In genomic region chr13:102772042-102772425, GRCh38 we compare ENCODE assay signal across 9 cellular contexts. TPM values are rescaled to one million over a fixed set of nuclear protein-coding genes. Genes with fewer than 3 reads are reported as not detected.
DNase-seq lines count a peak whose midpoint lies in the region; ATAC-seq and TF ChIP-seq lines count a peak whose summit lies in the region.
"Had no signal": no experiment of that assay in that cellular context is flagged by ENCODE, and none has a peak within 500 bp of the region (broad histone marks: within the 10 kb centered on the region; RNA-seq: fewer than 3 reads in every experiment).

No MANE protein-coding gene starts in this region.

- peak overlapping the region in 1 of 2 experiments; percentile 97; a peak in 2 of 4 replicates for H3K4me3 ChIP-seq in DND-41 (ENCODE audit: low read depth in 1 of 2, low read length in 2 of 2)
- H3K4me3 ChIP-seq in Jurkat, Clone E6-1 (ENCODE audit: low read length): peak overlapping the region; percentile 82; the same call in 1 of the 2 replicates

- intact Hi-C loops in activated T-helper 1 cell treated with anti-CD3 and anti-CD28 coated beads, Interleukin-12 subunit alpha, Interleukin-12 subunit beta, Interleukin-2, Interleukin-4 antibody, amounts not matched to agents 30 ng/mL and 10 ng/mL and 1 ng/mL, durations not matched to agents 14 hours and 24 hours and 36 hours (cut with micrococcal nuclease): loop anchor here (2.0 to 10.0 kb wide), 4 partner anchors 45 to 1147 kb away; no protein-coding TSS in a partner anchor

- H3K4me1 ChIP-seq in DND-41 (ENCODE audit: insufficient read depth, low read length): peaks cover 52% of the 10 kb centered on the region

- H3K27ac Mint-ChIP-seq in activated T-helper 1 cell treated with anti-CD3 and anti-CD28 coated beads, Interleukin-12 subunit alpha, Interleukin-12 subunit beta, Interleukin-2, Interleukin-4 antibody, amounts not matched to agents 30 ng/mL and 10 ng/mL and 1 ng/mL, durations not matched to agents 14 hours and 24 hours and 36 hours: peak overlapping the region; percentile 23
- H3K27ac Mint-ChIP-seq in nephron: no peak overlapping the region

- peaks cover 27% of the 10 kb centered on the region for H3K36me3 Mint-ChIP-seq in activated T-helper 1 cell treated with anti-CD3 and anti-CD28 coated beads, Interleukin-12 subunit alpha, Interleukin-12 subunit beta, Interleukin-2, Interleukin-4 antibody, amounts not matched to agents 30 ng/mL and 10 ng/mL and 1 ng/mL, durations not matched to agents 14 hours and 24 hours and 36 hours (ENCODE audit: low read depth)
- no peaks in the 10 kb centered on the region for H3K36me3 Mint-ChIP-seq in nephron (ENCODE audit: low read depth)

- H3K27me3 Mint-ChIP-seq in activated T-helper 1 cell treated with anti-CD3 and anti-CD28 coated beads, Interleukin-12 subunit alpha, Interleukin-12 subunit beta, Interleukin-2, Interleukin-4 antibody, amounts not matched to agents 30 ng/mL and 10 ng/mL and 1 ng/mL, durations not matched to agents 14 hours and 24 hours and 36 hours (ENCODE audit: insufficient read depth): no peaks in the 10 kb centered on the region
- peaks cover 3% of the 10 kb centered on the region for H3K27me3 Mint-ChIP-seq in nephron (ENCODE audit: low read depth)

- H3K27ac ChIP-seq in DND-41 (ENCODE audit: low read length): peak overlapping the region; percentile 95

- DNase-seq in DND-41: no peak
- no peak for DNase-seq in Jurkat, Clone E6-1 (ENCODE audit: low read depth, low spot score)
- no peak for DNase-seq in activated T-helper 1 cell treated with anti-CD3 and anti-CD28 coated beads, Interleukin-12 subunit alpha, Interleukin-12 subunit beta, Interleukin-2, Interleukin-4 antibody, amounts not matched to agents 30 ng/mL and 10 ng/mL and 1 ng/mL, durations not matched to agents 14 hours and 24 hours and 36 hours (ENCODE audit: low spot score)
- no peak for DNase-seq in cerebellar cortex (ENCODE audit: low spot score)
- DNase-seq in NCI-H345 treated with DMSO at 0.1 percent for 48 hours (lab: John Stamatoyannopoulos, UW; ENCODE audit: unreplicated experiment): no peak

- H3K9ac ChIP-seq in DND-41 (ENCODE audit: low read depth, low read length): peak overlapping the region; percentile 97

- H4K20me1 ChIP-seq in DND-41 (ENCODE audit: insufficient read depth, low read length): no peaks in the 10 kb centered on the region; the same call in 1 of the 2 replicates

- H3K4me1 Mint-ChIP-seq in activated T-helper 1 cell treated with anti-CD3 and anti-CD28 coated beads, Interleukin-12 subunit alpha, Interleukin-12 subunit beta, Interleukin-2, Interleukin-4 antibody, amounts not matched to agents 30 ng/mL and 10 ng/mL and 1 ng/mL, durations not matched to agents 14 hours and 24 hours and 36 hours (ENCODE audit: low read depth): peaks cover 58% of the 10 kb centered on the region
- peaks cover 18% of the 10 kb centered on the region for H3K4me1 Mint-ChIP-seq in nephron

- no peaks in the 10 kb centered on the region for H3K9me3 ChIP-seq in DND-41 (ENCODE audit: insufficient read depth, low read length, severe bottlenecking)
- H3K9me3 ChIP-seq: gastroesophageal sphincter, thoracic aorta had no signal

- no peaks in the 10 kb centered on the region for H3K27me3 ChIP-seq in DND-41 (ENCODE audit: insufficient read depth, low read length, poor library complexity)
- H3K27me3 ChIP-seq: gastroesophageal sphincter had no signal

- TF ChIP-seq CTCF in DND-41 (IDR thresholded peaks at IDR 0.05; ENCODE audit: borderline replicate concordance, extremely low read depth, low read length, poor library complexity, severe bottlenecking) (no peak), nephron (IDR thresholded peaks at IDR 0.05; ENCODE audit: unreplicated experiment in 3 of 3) (no peak)

- peak overlapping the region; percentile 84 for H3K4me2 ChIP-seq in DND-41 (ENCODE audit: insufficient read depth, low read length)

- no peaks in the 10 kb centered on the region for H3K9me3 Mint-ChIP-seq in activated T-helper 1 cell treated with anti-CD3 and anti-CD28 coated beads, Interleukin-12 subunit alpha, Interleukin-12 subunit beta, Interleukin-2, Interleukin-4 antibody, amounts not matched to agents 30 ng/mL and 10 ng/mL and 1 ng/mL, durations not matched to agents 14 hours and 24 hours and 36 hours
- no peaks in the 10 kb centered on the region for H3K9me3 Mint-ChIP-seq in nephron

- H3K36me3 ChIP-seq in DND-41 (ENCODE audit: insufficient read depth, low read length): peaks cover 18% of the 10 kb centered on the region
- H3K36me3 ChIP-seq: thoracic aorta had no signal

- peaks cover 41% of the 10 kb centered on the region for H3K79me2 ChIP-seq in DND-41 (ENCODE audit: insufficient read depth, low read length)

- H2AFZ ChIP-seq in DND-41 (ENCODE audit: low read depth, low read length): no peak overlapping the region

- H3K4me3 Mint-ChIP-seq in activated T-helper 1 cell treated with anti-CD3 and anti-CD28 coated beads, Interleukin-12 subunit alpha, Interleukin-12 subunit beta, Interleukin-2, Interleukin-4 antibody, amounts not matched to agents 30 ng/mL and 10 ng/mL and 1 ng/mL, durations not matched to agents 14 hours and 24 hours and 36 hours: peak overlapping the region; percentile 95
- H3K4me3 Mint-ChIP-seq in nephron: peak overlapping the region; percentile 37 to 96 (median 85)

- ATAC-seq in DND-41 (ENCODE audit: insufficient read depth, low read depth) (no peak), HG03280 (IDR thresholded peaks at IDR 0.05; ENCODE audit: unreplicated experiment) (no peak)
- ATAC-seq: gastroesophageal sphincter had no signal

RNA-seq across cellular contexts. Expression of gene TEX30, which starts 1.6 kb away (rescaled TPM):
- polyA plus RNA-seq in Jurkat, Clone E6-1 (2012; ENCODE audit: insufficient read depth, insufficient read length): 71.3 TPM
- total RNA-seq in activated T-helper 1 cell treated with anti-CD3 and anti-CD28 coated beads, Interleukin-12 subunit alpha, Interleukin-12 subunit beta, Interleukin-2, Interleukin-4 antibody, amounts not matched to agents 30 ng/mL and 10 ng/mL and 1 ng/mL, durations not matched to agents 14 hours and 24 hours and 36 hours: 60.2 and 66.0 TPM in 2 replicates

RNA-seq across cellular contexts. Expression of gene POGLUT2, which starts 26.7 kb away (rescaled TPM):
- polyA plus RNA-seq in Jurkat, Clone E6-1 (2012; ENCODE audit: insufficient read depth, insufficient read length): 14.1 TPM
- total RNA-seq in activated T-helper 1 cell treated with anti-CD3 and anti-CD28 coated beads, Interleukin-12 subunit alpha, Interleukin-12 subunit beta, Interleukin-2, Interleukin-4 antibody, amounts not matched to agents 30 ng/mL and 10 ng/mL and 1 ng/mL, durations not matched to agents 14 hours and 24 hours and 36 hours: 15.8 and 17.8 TPM in 2 replicates

RNA-seq across cellular contexts. Expression of gene BIVM, which starts 26.9 kb away (rescaled TPM):
- 21.0 TPM for polyA plus RNA-seq in Jurkat, Clone E6-1 (2012; ENCODE audit: insufficient read depth, insufficient read length)
- total RNA-seq in activated T-helper 1 cell treated with anti-CD3 and anti-CD28 coated beads, Interleukin-12 subunit alpha, Interleukin-12 subunit beta, Interleukin-2, Interleukin-4 antibody, amounts not matched to agents 30 ng/mL and 10 ng/mL and 1 ng/mL, durations not matched to agents 14 hours and 24 hours and 36 hours: 34.4 and 35.6 TPM in 2 replicates
